ENCODE assay signal across 7 cellular contexts in genomic region chr19:40750285-40751064, GRCh38.
A peak's percentile ranks its signal among the peaks of the same experiment; 100 is the strongest.
DNase-seq lines count a peak whose midpoint lies in the region; ATAC-seq and TF ChIP-seq lines count a peak whose summit lies in the region.

A gene with protein sequence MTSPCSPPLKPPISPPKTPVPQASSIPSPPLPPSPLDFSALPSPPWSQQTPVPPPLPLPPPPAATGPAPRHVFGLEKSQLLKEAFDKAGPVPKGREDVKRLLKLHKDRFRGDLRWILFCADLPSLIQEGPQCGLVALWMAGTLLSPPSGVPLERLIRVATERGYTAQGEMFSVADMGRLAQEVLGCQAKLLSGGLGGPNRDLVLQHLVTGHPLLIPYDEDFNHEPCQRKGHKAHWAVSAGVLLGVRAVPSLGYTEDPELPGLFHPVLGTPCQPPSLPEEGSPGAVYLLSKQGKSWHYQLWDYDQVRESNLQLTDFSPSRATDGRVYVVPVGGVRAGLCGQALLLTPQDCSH (minus strand): TSS chr19:40750477. CDS start chr19:40749803, 674 bp downstream.

- H3K27ac ChIP-seq in rectal smooth muscle tissue (ENCODE audit: low read depth, low read length) = peak within 1 kb of the TSS; percentile 97

- H3K9ac ChIP-seq in rectal smooth muscle tissue (ENCODE audit: low read length) = peak within 1 kb of the TSS; percentile 84

- peaks cover 12% of the 10 kb centered on the region for H3K4me1 ChIP-seq in rectal smooth muscle tissue (ENCODE audit: control insufficient read depth, insufficient read depth, low read length)

- no peak for TF ChIP-seq CTCF in astrocyte of the cerebellum (IDR thresholded peaks at IDR 0.05; ENCODE audit: low read depth, low read length, missing control alignments)

- ATAC-seq in GM18505 (IDR thresholded peaks at IDR 0.05; ENCODE audit: unreplicated experiment) = peak; percentile 77
- ATAC-seq in HG02973 (IDR thresholded peaks at IDR 0.05; ENCODE audit: unreplicated experiment) = peak; percentile 70

- in situ Hi-C loops in astrocyte of the cerebellum (cut with HindIII; ENCODE audit: low sequenced_read_pairs) = no loop called here

- no peaks in the 10 kb centered on the region for H3K36me3 ChIP-seq in rectal smooth muscle tissue (ENCODE audit: control insufficient read depth, insufficient read depth, low read length)

- H3K4me3 ChIP-seq in astrocyte of the cerebellum (ENCODE audit: low read depth, low read length) = peak within 1 kb of the TSS; percentile 70
- peak within 1 kb of the TSS; percentile 94 for H3K4me3 ChIP-seq in rectal smooth muscle tissue (ENCODE audit: low read length)

- TF ChIP-seq POLR2A in GM18505 (IDR thresholded peaks at IDR 0.05; ENCODE audit: borderline replicate concordance, extremely low read depth, insufficient read depth, insufficient read length) = peak; percentile 80

- DNase-seq in NCI-H2029 (lab: John Stamatoyannopoulos, UW) = peak; percentile 100
- DNase-seq in T-helper 22 cell (ENCODE audit: low read depth) = peak; percentile 99
- peak; percentile 100 for DNase-seq in astrocyte of the cerebellum (ENCODE audit: low read depth)
- peak; percentile 100 for DNase-seq in hepatic stellate cell (ENCODE audit: low spot score)

- no peaks in the 10 kb centered on the region for H3K27me3 ChIP-seq in rectal smooth muscle tissue (ENCODE audit: control insufficient read depth, insufficient read depth, low read length)

Comparison
In these comparisons a context has a peak if more than half of its experiments do, and no peak if none do; other contexts are left out.
1. Peak in every context shown above with its lines: DNase-seq, ATAC-seq, H3K4me3 ChIP-seq and H3K27ac ChIP-seq.